24 cellular contexts compared by ENCODE assay signal in genomic region chr14:55884819-55885218, GRCh38.
DNase-seq lines count a peak whose midpoint lies in the region; ATAC-seq, FAIRE-seq and TF ChIP-seq lines count a peak whose summit lies in the region.
"Had no signal": no experiment of that assay in that cellular context is flagged by ENCODE, and none has a peak within 500 bp of the region (broad histone marks: within the 10 kb centered on the region; RNA-seq: fewer than 3 reads in every experiment).

No MANE protein-coding gene starts in this region.

- WGBS in GM23248 (ENCODE audit: low coverage in 1 of 2, low lambda C conversion rate in 2 of 2, missing lambda C conversion rate in 2 of 2), 2 experiments, result 3 to 6% methylated on average over 4 of the region's 4 CpGs
- WGBS in pancreas, 2 donors, result 78 to 82% methylated on average over 4 of the region's 4 CpGs

- H3K9me3 ChIP-seq in GM23248 (ENCODE audit: low read depth) (no peaks in the 10 kb centered on the region), pancreas (no peaks in the 10 kb centered on the region)
- no peaks in the 10 kb centered on the region for H3K9me3 ChIP-seq in naive thymus-derived CD4-positive, alpha-beta T cell (ENCODE audit: control insufficient read depth in 2 of 3, low read length in 3 of 3)
- H3K9me3 ChIP-seq: uterus had no signal

- no peaks in the 10 kb centered on the region for H4K20me1 ChIP-seq in GM23248 (ENCODE audit: insufficient read depth)

- DNase-seq in AG20443 (ENCODE audit: low spot score), result peak; percentile 25
- peak; percentile 18 for DNase-seq in GM23248
- peak; percentile 17 for DNase-seq in NCI-H82 treated with DMSO at 0.1 percent for 48 hours (lab: John Stamatoyannopoulos, UW; ENCODE audit: unreplicated experiment)
- DNase-seq in foreskin keratinocyte, result peak; percentile 32 to 68
- no peak for DNase-seq in pancreas
- no peak for DNase-seq in activated T-helper 2 cell treated with anti-CD3 and anti-CD28 coated beads, Interferon-gamma antibody, Interleukin-2, Interleukin-4, amounts not matched to agents 10 μg/mL and 5 μg/mL and 100 μg/mL, durations not matched to agents 14 hours and 24 hours and 36 hours (ENCODE audit: low spot score)
- no peak for DNase-seq in naive thymus-derived CD4-positive, alpha-beta T cell
- DNase-seq: activated CD4-positive, alpha-beta memory T cell treated with anti-CD3 and anti-CD28 coated beads, Interleukin-2, amount 10 ng/mL, durations not matched to agents 7 days and 5 days; activated CD4-positive, CD25-positive, alpha-beta regulatory T cell treated with anti-CD3 and anti-CD28 coated beads, Interleukin-2, amount 50 U/mL, for 72 hours; activated gamma-delta T cell treated with Interleukin-2 at 50 U/mL for 16 hours; activated T-cell treated with anti-CD3 and anti-CD28 coated beads for 4 hours; brain microvascular endothelial cell; foreskin melanocyte; MM.1S; naive B cell; NCI-H187; occipital lobe; uterus had no signal

- H3K9me2 ChIP-seq in GM23248 (ENCODE audit: insufficient read depth), result no peaks in the 10 kb centered on the region

- H3K9me3 Mint-ChIP-seq in activated T-helper 2 cell treated with anti-CD3 and anti-CD28 coated beads, Interferon-gamma antibody, Interleukin-2, Interleukin-4, amounts not matched to agents 10 μg/mL and 5 μg/mL and 100 μg/mL, durations not matched to agents 14 hours and 24 hours and 36 hours, result no peaks in the 10 kb centered on the region
- peaks cover 0 to 4% (median 0%) of the 10 kb centered on the region in 11 donors for H3K9me3 Mint-ChIP-seq in naive thymus-derived CD4-positive, alpha-beta T cell
- H3K9me3 Mint-ChIP-seq: activated CD4-positive, alpha-beta memory T cell treated with anti-CD3 and anti-CD28 coated beads, Interleukin-2, amount 10 ng/mL, durations not matched to agents 7 days and 5 days; GM23338 had no signal

- no peak overlapping the region for H3K4me3 ChIP-seq in GM23248
- H3K4me3 ChIP-seq in pancreas, result no peak overlapping the region
- H3K4me3 ChIP-seq in naive thymus-derived CD4-positive, alpha-beta T cell (ENCODE audit: low read length), result no peak overlapping the region
- H3K4me3 ChIP-seq: GM23338, smooth muscle cell, uterus had no signal

- H3K4me3 Mint-ChIP-seq in activated T-helper 2 cell treated with anti-CD3 and anti-CD28 coated beads, Interferon-gamma antibody, Interleukin-2, Interleukin-4, amounts not matched to agents 10 μg/mL and 5 μg/mL and 100 μg/mL, durations not matched to agents 14 hours and 24 hours and 36 hours (ENCODE audit: low read depth), result no peak overlapping the region
- no peak overlapping the region for H3K4me3 Mint-ChIP-seq in naive thymus-derived CD4-positive, alpha-beta T cell
- H3K4me3 Mint-ChIP-seq: activated CD4-positive, alpha-beta memory T cell treated with anti-CD3 and anti-CD28 coated beads, Interleukin-2, amount 10 ng/mL, durations not matched to agents 7 days and 5 days; CD14-positive monocyte; GM23338; naive B cell had no signal

- in situ Hi-C loops in GM23248 (cut with MboI), result no loop called here

- H3K4me1 Mint-ChIP-seq in activated T-helper 2 cell treated with anti-CD3 and anti-CD28 coated beads, Interferon-gamma antibody, Interleukin-2, Interleukin-4, amounts not matched to agents 10 μg/mL and 5 μg/mL and 100 μg/mL, durations not matched to agents 14 hours and 24 hours and 36 hours (ENCODE audit: low read depth), result no peaks in the 10 kb centered on the region
- H3K4me1 Mint-ChIP-seq in naive thymus-derived CD4-positive, alpha-beta T cell, result peaks cover 0 to 2% (median 0%) of the 10 kb centered on the region in 7 donors
- H3K4me1 Mint-ChIP-seq: activated CD4-positive, alpha-beta memory T cell treated with anti-CD3 and anti-CD28 coated beads, Interleukin-2, amount 10 ng/mL, durations not matched to agents 7 days and 5 days; CD14-positive monocyte; naive B cell had no signal

- CTCF ChIA-PET in naive thymus-derived CD4-positive, alpha-beta T cell (lab: Charles Lee), result no interaction called here

- intact Hi-C loops in pancreas (cut with DNase I), result no loop called here
- intact Hi-C loops in activated T-helper 2 cell treated with anti-CD3 and anti-CD28 coated beads, Interferon-gamma antibody, Interleukin-2, Interleukin-4, amounts not matched to agents 10 μg/mL and 5 μg/mL and 100 μg/mL, durations not matched to agents 14 hours and 24 hours and 36 hours (cut with micrococcal nuclease), result no loop called here
- intact Hi-C loops in naive thymus-derived CD4-positive, alpha-beta T cell (cut with micrococcal nuclease), result no loop called here

- peak; percentile 85 for ATAC-seq in foreskin keratinocyte
- no peak for ATAC-seq in GM18907 (IDR thresholded peaks at IDR 0.05; ENCODE audit: unreplicated experiment)
- ATAC-seq in pancreas, result no peak
- ATAC-seq in naive thymus-derived CD4-positive, alpha-beta T cell, result no peak
- ATAC-seq: GM23338, left lobe of liver had no signal

- H3K36me3 ChIP-seq in GM23248 (ENCODE audit: low read depth) (no peaks in the 10 kb centered on the region), pancreas (no peaks in the 10 kb centered on the region)
- H3K36me3 ChIP-seq in naive thymus-derived CD4-positive, alpha-beta T cell (ENCODE audit: control insufficient read depth in 2 of 3, insufficient read depth in 3 of 3, low read length in 3 of 3), result no peaks in the 10 kb centered on the region
- H3K36me3 ChIP-seq: brain microvascular endothelial cell, uterus had no signal

- FAIRE-seq in pancreas (lab: Jason Lieb, UNC), result no peak
- FAIRE-seq: G401.6 had no signal

- H3K27me3 ChIP-seq in GM23248 (replicated peaks; ENCODE audit: insufficient read depth) (peaks cover under 1% of the 10 kb centered on the region; the same call in 1 of the 2 replicates), foreskin keratinocyte (peaks cover 3% of the 10 kb centered on the region), pancreas (no peaks in the 10 kb centered on the region)
- no peaks in the 10 kb centered on the region for H3K27me3 ChIP-seq in naive thymus-derived CD4-positive, alpha-beta T cell (ENCODE audit: control insufficient read depth in 2 of 2, insufficient read depth in 2 of 2, low read length in 2 of 2)
- H3K27me3 ChIP-seq: brain microvascular endothelial cell, uterus had no signal

- H3K4me1 ChIP-seq in GM23248 (ENCODE audit: insufficient read depth) (peaks cover 5% of the 10 kb centered on the region; the same call in 1 of the 2 replicates), foreskin keratinocyte (peaks cover 6% of the 10 kb centered on the region), pancreas (peaks cover 4 to 10% (median 5%) of the 10 kb centered on the region in 3 donors)
- no peaks in the 10 kb centered on the region for H3K4me1 ChIP-seq in naive thymus-derived CD4-positive, alpha-beta T cell (ENCODE audit: control insufficient read depth in 2 of 2, insufficient read depth in 2 of 2, low read length in 2 of 2)
- H3K4me1 ChIP-seq: uterus had no signal

- H3K36me3 Mint-ChIP-seq in activated T-helper 2 cell treated with anti-CD3 and anti-CD28 coated beads, Interferon-gamma antibody, Interleukin-2, Interleukin-4, amounts not matched to agents 10 μg/mL and 5 μg/mL and 100 μg/mL, durations not matched to agents 14 hours and 24 hours and 36 hours (ENCODE audit: low read depth), result no peaks in the 10 kb centered on the region
- no peaks in the 10 kb centered on the region for H3K36me3 Mint-ChIP-seq in naive thymus-derived CD4-positive, alpha-beta T cell
- H3K36me3 Mint-ChIP-seq: CD14-positive monocyte, naive B cell had no signal

- TF ChIP-seq CTCF in foreskin keratinocyte (conservative IDR thresholded peaks at IDR 0.05) (no peak), pancreas (IDR thresholded peaks at IDR 0.05) (no peak)

- H3F3A ChIP-seq in GM23248 (ENCODE audit: insufficient read depth), result no peaks in the 10 kb centered on the region

- POLR2A ChIA-PET in naive thymus-derived CD4-positive, alpha-beta T cell (lab: Charles Lee), result no interaction called here

- no peaks in the 10 kb centered on the region for H3K79me2 ChIP-seq in GM23248 (ENCODE audit: insufficient read depth)

- H3K27me3 Mint-ChIP-seq in activated T-helper 2 cell treated with anti-CD3 and anti-CD28 coated beads, Interferon-gamma antibody, Interleukin-2, Interleukin-4, amounts not matched to agents 10 μg/mL and 5 μg/mL and 100 μg/mL, durations not matched to agents 14 hours and 24 hours and 36 hours (ENCODE audit: low read depth), result peaks cover 19% of the 10 kb centered on the region
- peaks cover 11 to 42% (median 31%) of the 10 kb centered on the region in 5 donors for H3K27me3 Mint-ChIP-seq in naive thymus-derived CD4-positive, alpha-beta T cell

- no peak overlapping the region for H2AFZ ChIP-seq in GM23248

- H3K4me2 ChIP-seq in GM23248 (ENCODE audit: unreplicated experiment), result no peak overlapping the region
- H3K4me2 ChIP-seq: GM23338, smooth muscle cell had no signal

- H3K27ac ChIP-seq in GM23248, result no peak overlapping the region
- no peak overlapping the region for H3K27ac ChIP-seq in foreskin keratinocyte
- H3K27ac ChIP-seq in pancreas, result no peak overlapping the region
- no peak overlapping the region for H3K27ac ChIP-seq in naive thymus-derived CD4-positive, alpha-beta T cell (ENCODE audit: low read depth, low read length)
- H3K27ac ChIP-seq: brain microvascular endothelial cell, uterus had no signal

- no peak overlapping the region for H3K9ac ChIP-seq in GM23248

- no peak overlapping the region for H3K27ac Mint-ChIP-seq in activated T-helper 2 cell treated with anti-CD3 and anti-CD28 coated beads, Interferon-gamma antibody, Interleukin-2, Interleukin-4, amounts not matched to agents 10 μg/mL and 5 μg/mL and 100 μg/mL, durations not matched to agents 14 hours and 24 hours and 36 hours
- no peak overlapping the region for H3K27ac Mint-ChIP-seq in naive thymus-derived CD4-positive, alpha-beta T cell
- H3K27ac Mint-ChIP-seq: activated CD4-positive, alpha-beta memory T cell treated with anti-CD3 and anti-CD28 coated beads, Interleukin-2, amount 10 ng/mL, durations not matched to agents 7 days and 5 days; GM23338 had no signal

Comparison
In these comparisons a context has a peak if more than half of its experiments do, and no peak if none do; other contexts are left out.
1. DNase-seq: peak in AG20443 (single experiment), GM23248 (single experiment), NCI-H82 treated with DMSO at 0.1 percent for 48 hours (single experiment) and foreskin keratinocyte (2 of 2); none in pancreas (0 of 6), activated T-helper 2 cell treated with anti-CD3 and anti-CD28 coated beads, Interferon-gamma antibody, Interleukin-2, Interleukin-4, amounts not matched to agents 10 μg/mL and 5 μg/mL and 100 μg/mL, durations not matched to agents 14 hours and 24 hours and 36 hours (single experiment) and naive thymus-derived CD4-positive, alpha-beta T cell (0 of 9).